Comparison of ENCODE assay signal across 29 cellular contexts in genomic region chr12:94280063-94280462, GRCh38.
"Had no signal": no experiment of that assay in that cellular context is flagged by ENCODE, and none has a peak within 500 bp of the region (broad histone marks: within the 10 kb centered on the region; RNA-seq: fewer than 3 reads in every experiment).

No MANE protein-coding gene starts in this region.

- H3K9me3 Mint-ChIP-seq: activated naive CD8-positive, alpha-beta T cell treated with anti-CD3 and anti-CD28 coated beads, Interleukin-2, amount 10 ng/mL, durations not matched to agents 7 days and 5 days; mesothelial cell of epicardium; naive B cell; nephron progenitor cell; stimulated activated naive CD8-positive, alpha-beta T cell treated with anti-CD3 and anti-CD28 coated beads, Interleukin-15, amount 100 ng/mL, for 72 hours had no signal

- H3K36me3 ChIP-seq: ascending aorta, brain microvascular endothelial cell, gastrocnemius medialis, ovary, prostate gland, thyroid gland, upper lobe of right lung had no signal

- H3K36me3 Mint-ChIP-seq: mesothelial cell of epicardium had no signal

- H3K27me3 Mint-ChIP-seq: activated naive CD8-positive, alpha-beta T cell treated with anti-CD3 and anti-CD28 coated beads, Interleukin-2, amount 10 ng/mL, durations not matched to agents 7 days and 5 days; naive B cell; stimulated activated naive CD8-positive, alpha-beta T cell treated with anti-CD3 and anti-CD28 coated beads, Interleukin-15, amount 100 ng/mL, for 72 hours had no signal

- H3K27me3 ChIP-seq: ascending aorta, brain microvascular endothelial cell, dorsolateral prefrontal cortex, gastrocnemius medialis, ovary, thyroid gland, upper lobe of right lung had no signal

- H3K9me3 ChIP-seq: ascending aorta, gastrocnemius medialis, ovary, prostate gland, thyroid gland, upper lobe of right lung had no signal

- ATAC-seq: gastrocnemius medialis; left ventricle myocardium superior; sciatic nerve; stimulated activated naive CD8-positive, alpha-beta T cell treated with anti-CD3 and anti-CD28 coated beads, Interleukin-15, amount 100 ng/mL, for 72 hours; upper lobe of right lung had no signal

- H3K4me1 Mint-ChIP-seq: mesothelial cell of epicardium had no signal

- H3K4me3 ChIP-seq: ascending aorta, coronary artery, dorsolateral prefrontal cortex, gastrocnemius medialis, ovary, prostate gland, skin epidermis, thyroid gland, upper lobe of right lung had no signal

- H3K4me3 Mint-ChIP-seq: activated naive CD8-positive, alpha-beta T cell treated with anti-CD3 and anti-CD28 coated beads, Interleukin-2, amount 10 ng/mL, durations not matched to agents 7 days and 5 days; mesothelial cell of epicardium; nephron progenitor cell; stimulated activated naive CD8-positive, alpha-beta T cell treated with anti-CD3 and anti-CD28 coated beads, Interleukin-15, amount 100 ng/mL, for 72 hours had no signal

- H3K27ac ChIP-seq: ascending aorta, brain microvascular endothelial cell, coronary artery, dorsolateral prefrontal cortex, gastrocnemius medialis, ovary, prostate gland, skin epidermis, thyroid gland, upper lobe of right lung had no signal

- H3K4me1 ChIP-seq: ascending aorta, prostate gland had no signal

- DNase-seq: activated CD4-positive, alpha-beta T cell treated with anti-CD3 and anti-CD28 coated beads for 4 hours; activated CD4-positive, alpha-beta T cell treated with anti-CD3 and anti-CD28 coated beads, Interleukin-2, amount 50 U/mL, for 4 hours; activated CD8-positive, alpha-beta memory T cell treated with anti-CD3 and anti-CD28 coated beads for 24 hours; activated effector memory CD4-positive, alpha-beta T cell treated with Interleukin-2 at 50 U/mL for 16 hours; activated naive CD4-positive, alpha-beta T cell treated with Interleukin-2 at 50 U/mL for 16 hours; activated naive CD8-positive, alpha-beta T cell treated with anti-CD3 and anti-CD28 coated beads, Interleukin-2, amount 10 ng/mL, durations not matched to agents 7 days and 5 days; brain microvascular endothelial cell; dorsolateral prefrontal cortex; effector memory CD4-positive, alpha-beta T cell; erythroblast; gastrocnemius medialis; glutamatergic neuron; left ventricle myocardium superior; naive B cell; nephron progenitor cell; ovary; retina; stimulated activated CD4-positive, alpha-beta T cell treated with anti-CD3 and anti-CD28 coated beads, Interleukin-12 subunit alpha, Interleukin-12 subunit beta, amount 100 ng/mL, for 4 hours; stimulated activated CD4-positive, alpha-beta T cell treated with anti-CD3 and anti-CD28 coated beads, Interleukin-4, amount 100 ng/mL, for 1 hour; stimulated activated naive CD8-positive, alpha-beta T cell treated with anti-CD3 and anti-CD28 coated beads, Interleukin-15, amount 100 ng/mL, for 72 hours; substantia nigra; thyroid gland; upper lobe of right lung had no signal

- H3K27ac Mint-ChIP-seq: activated naive CD8-positive, alpha-beta T cell treated with anti-CD3 and anti-CD28 coated beads, Interleukin-2, amount 10 ng/mL, durations not matched to agents 7 days and 5 days; mesothelial cell of epicardium; naive B cell; nephron progenitor cell; stimulated activated naive CD8-positive, alpha-beta T cell treated with anti-CD3 and anti-CD28 coated beads, Interleukin-15, amount 100 ng/mL, for 72 hours had no signal
